Comparison of ENCODE assay signal across 8 cellular contexts in the genomic region with DNA sequence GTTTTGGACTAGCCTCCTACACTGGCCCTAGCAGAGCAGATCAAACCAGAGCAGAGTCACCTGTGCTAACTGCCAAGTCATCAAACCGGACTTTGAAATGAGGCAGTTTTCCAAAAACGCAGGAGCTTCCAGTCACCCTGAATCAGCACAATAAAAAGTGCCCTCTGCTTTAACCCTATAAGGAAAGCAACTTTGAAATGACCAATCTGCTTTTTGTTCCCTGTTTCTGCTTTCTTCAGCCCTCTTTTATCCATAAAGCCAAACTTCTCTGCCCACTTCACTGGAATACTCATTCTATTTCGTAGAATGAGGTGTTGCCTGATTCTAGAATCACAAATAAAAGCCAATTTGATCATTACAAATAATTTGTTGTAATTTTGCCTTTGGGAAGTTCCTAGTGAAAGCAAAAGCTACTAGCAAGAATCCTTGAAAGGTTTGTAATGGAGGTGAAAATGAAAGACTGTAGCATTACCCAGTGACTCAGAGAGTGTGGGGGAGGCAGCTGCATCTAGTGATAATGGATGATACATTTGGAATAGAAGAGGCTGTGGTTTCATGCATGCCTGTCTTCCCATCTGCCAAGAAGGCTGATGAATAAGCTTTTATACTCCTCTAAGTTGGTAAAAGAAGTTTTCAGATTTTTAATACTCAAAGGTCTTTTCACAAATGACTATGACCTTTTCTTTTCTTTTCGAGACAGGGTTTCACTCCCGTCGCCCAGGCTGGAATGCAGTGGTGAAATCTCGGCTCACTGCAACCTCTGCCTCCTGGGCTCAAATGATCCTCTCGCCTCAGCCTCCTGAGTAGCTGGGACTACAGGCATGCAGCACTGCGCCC. TPM values are rescaled to one million over a fixed set of nuclear protein-coding genes. Genes with fewer than 3 reads are reported as not detected.
DNase-seq lines count a peak whose midpoint lies in the region; ATAC-seq and TF ChIP-seq lines count a peak whose summit lies in the region.

No MANE protein-coding gene starts in this region.

- H3K79me2 ChIP-seq in hepatocyte = no peaks in the 10 kb centered on the region

- no peaks in the 10 kb centered on the region for H3K36me3 Mint-ChIP-seq in activated CD4-positive, alpha-beta T cell treated with anti-CD3 and anti-CD28 coated beads for 36 hours (ENCODE audit: low read depth)
- no peaks in the 10 kb centered on the region for H3K36me3 Mint-ChIP-seq in activated naive CD8-positive, alpha-beta T cell treated with anti-CD3 and anti-CD28 coated beads for 36 hours

- H3K27ac Mint-ChIP-seq in activated CD4-positive, alpha-beta T cell treated with anti-CD3 and anti-CD28 coated beads for 36 hours = peak overlapping the region; percentile 53
- H3K27ac Mint-ChIP-seq in activated naive CD8-positive, alpha-beta T cell treated with anti-CD3 and anti-CD28 coated beads for 36 hours = no peak overlapping the region

- H2AFZ ChIP-seq in hepatocyte = peak overlapping the region; percentile 11

- no peak overlapping the region for H3K4me3 Mint-ChIP-seq in activated CD4-positive, alpha-beta T cell treated with anti-CD3 and anti-CD28 coated beads for 36 hours
- H3K4me3 Mint-ChIP-seq in activated naive CD8-positive, alpha-beta T cell treated with anti-CD3 and anti-CD28 coated beads for 36 hours = no peak overlapping the region

- DNase-seq in activated CD4-positive, alpha-beta T cell treated with anti-CD3 and anti-CD28 coated beads for 36 hours = peak; percentile 72
- no peak for DNase-seq in activated CD4-positive, alpha-beta T cell treated with anti-CD3 and anti-CD28 coated beads for 1 hour
- DNase-seq in activated naive CD8-positive, alpha-beta T cell treated with anti-CD3 and anti-CD28 coated beads for 36 hours = peak; percentile 34
- peak; percentile 57 for DNase-seq in hepatocyte (ENCODE audit: low spot score)
- peak; percentile 33 to 45 for DNase-seq in stimulated activated CD4-positive, alpha-beta T cell treated with anti-CD3 and anti-CD28 coated beads, Interleukin-4, amount 100 ng/mL, for 48 hours (ENCODE audit: low read depth in 2 of 2)
- DNase-seq in mesenteric fat pad (ENCODE audit: low spot score) = no peak
- DNase-seq in DMS114 treated with DMSO at 0.1 percent for 48 hours (lab: John Stamatoyannopoulos, UW; ENCODE audit: unreplicated experiment) = no peak

- H3K4me1 Mint-ChIP-seq in activated CD4-positive, alpha-beta T cell treated with anti-CD3 and anti-CD28 coated beads for 36 hours = peaks cover 25% of the 10 kb centered on the region
- peaks cover 18% of the 10 kb centered on the region for H3K4me1 Mint-ChIP-seq in activated naive CD8-positive, alpha-beta T cell treated with anti-CD3 and anti-CD28 coated beads for 36 hours

- no peak for TF ChIP-seq CTCF in hepatocyte (IDR thresholded peaks at IDR 0.05; ENCODE audit: poor library complexity)

- intact Hi-C loops in activated CD4-positive, alpha-beta T cell treated with anti-CD3 and anti-CD28 coated beads for 36 hours (cut with DNase I, micrococcal nuclease) = loop anchor here (1.0 to 2.0 kb wide), 3 partner anchors 8 to 76 kb away; no protein-coding TSS in a partner anchor

- POLR2A ChIA-PET in activated CD4-positive, alpha-beta T cell treated with anti-CD3 and anti-CD28 coated beads for 36 hours (lab: Charles Lee) = interaction anchor here (0.7 kb wide), 2 partner anchors 12 to 243 kb away, joined by 3 to 4 read pairs; no protein-coding TSS in a partner anchor

- H3K9me3 Mint-ChIP-seq in activated CD4-positive, alpha-beta T cell treated with anti-CD3 and anti-CD28 coated beads for 36 hours (ENCODE audit: low read depth) = no peaks in the 10 kb centered on the region
- no peaks in the 10 kb centered on the region for H3K9me3 Mint-ChIP-seq in activated naive CD8-positive, alpha-beta T cell treated with anti-CD3 and anti-CD28 coated beads for 36 hours

- H3K27ac ChIP-seq in hepatocyte = peak overlapping the region; percentile 44

- H3K4me1 ChIP-seq in hepatocyte (ENCODE audit: insufficient read depth) = peaks cover 17% of the 10 kb centered on the region

- no peak overlapping the region for H3K4me2 ChIP-seq in hepatocyte

- no peaks in the 10 kb centered on the region for H3K27me3 ChIP-seq in hepatocyte

- H3K27me3 Mint-ChIP-seq in activated CD4-positive, alpha-beta T cell treated with anti-CD3 and anti-CD28 coated beads for 36 hours = no peaks in the 10 kb centered on the region
- H3K27me3 Mint-ChIP-seq in activated naive CD8-positive, alpha-beta T cell treated with anti-CD3 and anti-CD28 coated beads for 36 hours = no peaks in the 10 kb centered on the region

- no peak overlapping the region for H3K4me3 ChIP-seq in hepatocyte

- H4K20me1 ChIP-seq in hepatocyte (ENCODE audit: insufficient read depth, poor library complexity, severe bottlenecking) = no peaks in the 10 kb centered on the region

- CTCF ChIA-PET in activated CD4-positive, alpha-beta T cell treated with anti-CD3 and anti-CD28 coated beads for 36 hours (lab: Charles Lee) = interaction anchor here (0.6 to 3.0 kb wide), 9 partner anchors 11 to 112 kb away, joined by 3 to 14 read pairs (median 3); partner anchors contain the start of gene SPAG8

- WGBS in hepatocyte (ENCODE audit: low lambda C conversion rate, missing lambda C conversion rate) = 70% methylated on average over 9 of the region's 9 CpGs

- peak; percentile 97 for ATAC-seq in activated CD4-positive, alpha-beta T cell treated with anti-CD3 and anti-CD28 coated beads for 36 hours
- ATAC-seq in HG03565 (IDR thresholded peaks at IDR 0.05; ENCODE audit: unreplicated experiment) = no peak

- no peaks in the 10 kb centered on the region for H3K9me3 ChIP-seq in hepatocyte (ENCODE audit: low read depth)

- no peaks in the 10 kb centered on the region for H3K36me3 ChIP-seq in hepatocyte (replicated peaks; ENCODE audit: insufficient read depth, low read depth)

- no peaks in the 10 kb centered on the region for H3K9me2 ChIP-seq in hepatocyte (replicated peaks; ENCODE audit: insufficient read depth)

RNA-seq across cellular contexts. Expression of gene SPAAR, which starts 14.9 kb away (rescaled TPM):
- total RNA-seq in activated CD4-positive, alpha-beta T cell treated with anti-CD3 and anti-CD28 coated beads for 36 hours = not detected
- not detected for total RNA-seq in activated naive CD8-positive, alpha-beta T cell treated with anti-CD3 and anti-CD28 coated beads for 36 hours
- total RNA-seq in hepatocyte (not detected in 2 replicates), mesenteric fat pad (25.3 TPM)
- 0.52 TPM in 1 of 2 replicates, not detected in the other for polyA plus RNA-seq in hepatocyte

RNA-seq across cellular contexts. Expression of gene HRCT1, which starts 18.1 kb away (rescaled TPM):
- not detected for total RNA-seq in activated CD4-positive, alpha-beta T cell treated with anti-CD3 and anti-CD28 coated beads for 36 hours
- not detected for total RNA-seq in activated naive CD8-positive, alpha-beta T cell treated with anti-CD3 and anti-CD28 coated beads for 36 hours
- total RNA-seq in hepatocyte = 0.24 and 0.90 TPM in 2 replicates
- polyA plus RNA-seq in hepatocyte = 0.72 and 1.8 TPM in 2 replicates
- total RNA-seq in mesenteric fat pad = 5.2 TPM

RNA-seq across cellular contexts. Expression of gene OR2S2, which starts 33.8 kb away (rescaled TPM):
- total RNA-seq in activated CD4-positive, alpha-beta T cell treated with anti-CD3 and anti-CD28 coated beads for 36 hours = not detected
- not detected for total RNA-seq in activated naive CD8-positive, alpha-beta T cell treated with anti-CD3 and anti-CD28 coated beads for 36 hours
- total RNA-seq in hepatocyte (0.27 TPM in 1 of 2 replicates, not detected in the other), mesenteric fat pad (not detected)
- polyA plus RNA-seq in hepatocyte = not detected in 2 replicates

RNA-seq across cellular contexts. Expression of gene OR13J1, which starts 53.9 kb away (rescaled TPM):
- not detected for total RNA-seq in activated CD4-positive, alpha-beta T cell treated with anti-CD3 and anti-CD28 coated beads for 36 hours
- not detected for total RNA-seq in activated naive CD8-positive, alpha-beta T cell treated with anti-CD3 and anti-CD28 coated beads for 36 hours
- total RNA-seq in hepatocyte (not detected in 2 replicates), mesenteric fat pad (not detected)
- polyA plus RNA-seq in hepatocyte = not detected in 2 replicates

Comparison
In these comparisons a context has a peak if more than half of its experiments do, and no peak if none do; other contexts are left out.
1. DNase-seq: peak in activated CD4-positive, alpha-beta T cell treated with anti-CD3 and anti-CD28 coated beads for 36 hours (single experiment), activated naive CD8-positive, alpha-beta T cell treated with anti-CD3 and anti-CD28 coated beads for 36 hours (single experiment), hepatocyte (single experiment) and stimulated activated CD4-positive, alpha-beta T cell treated with anti-CD3 and anti-CD28 coated beads, Interleukin-4, amount 100 ng/mL, for 48 hours (2 of 2); none in activated CD4-positive, alpha-beta T cell treated with anti-CD3 and anti-CD28 coated beads for 1 hour (single experiment), mesenteric fat pad (single experiment) and DMS114 treated with DMSO at 0.1 percent for 48 hours (single experiment).
2. RNA of gene SPAAR, which starts 14.9 kb away (total RNA-seq): 25.3 TPM in mesenteric fat pad (single experiment); not detected in activated CD4-positive, alpha-beta T cell treated with anti-CD3 and anti-CD28 coated beads for 36 hours, not detected in activated naive CD8-positive, alpha-beta T cell treated with anti-CD3 and anti-CD28 coated beads for 36 hours and not detected in hepatocyte; every median in the first group is over 10 times any median in the second.